Comparison of ENCODE assay signal across 2 cellular contexts in genomic region chr16:31005350-31006085, GRCh38.
TF ChIP-seq lines count a peak whose summit lies in the region.

No MANE protein-coding gene starts in this region.

TF ChIP-seq in SK-N-SH, 30 proteins besides CTCF, POLR2A, EP300 and RAD21:
- TF ChIP-seq EZH2phosphoT487 (IDR thresholded peaks at IDR 0.05; ENCODE audit: borderline replicate concordance, low read depth) (no peak), PBX3 (IDR thresholded peaks at IDR 0.05) (no peak), REST (IDR thresholded peaks at IDR 0.05; ENCODE audit: low read depth, low read length) (no peak), TAF1 (IDR thresholded peaks at IDR 0.05; ENCODE audit: borderline replicate concordance, low read depth, low read length) (no peak)

TF ChIP-seq in SK-N-SH treated with all-trans-retinoic acid at 6 μM for 48 hours, 23 proteins besides CTCF, POLR2A, EP300 and RAD21:
- no peak for TF ChIP-seq ZFP3 (CRISPR knock-in tag; IDR thresholded peaks at IDR 0.05)
- TF ChIP-seq TCF4 (CRISPR knock-in tag; IDR thresholded peaks at IDR 0.05; ENCODE audit: borderline replicate concordance), result no peak
- TF ChIP-seq OSR1 (CRISPR knock-in tag; IDR thresholded peaks at IDR 0.05), result no peak
- no peak for TF ChIP-seq PATZ1 (CRISPR knock-in tag; IDR thresholded peaks at IDR 0.05; ENCODE audit: borderline replicate concordance)
- no peak for TF ChIP-seq ZNF70 (CRISPR knock-in tag; IDR thresholded peaks at IDR 0.05)
- no peak for TF ChIP-seq ESRRG (CRISPR knock-in tag; IDR thresholded peaks at IDR 0.05)
- TF ChIP-seq ZNF565 (CRISPR knock-in tag; conservative IDR thresholded peaks at IDR 0.05; ENCODE audit: low read depth), result no peak
- no peak for TF ChIP-seq ARNTL (CRISPR knock-in tag; IDR thresholded peaks at IDR 0.05; ENCODE audit: borderline replicate concordance, low read depth)
- TF ChIP-seq CREB5 (CRISPR knock-in tag; IDR thresholded peaks at IDR 0.05; ENCODE audit: low read depth), result no peak
- no peak for TF ChIP-seq RARB (CRISPR knock-in tag; IDR thresholded peaks at IDR 0.05)
TF ChIP-seq in SK-N-SH treated with all-trans-retinoic acid at 6 μM for 48 hours: peak in this region for 0.
